In the genomic region with DNA sequence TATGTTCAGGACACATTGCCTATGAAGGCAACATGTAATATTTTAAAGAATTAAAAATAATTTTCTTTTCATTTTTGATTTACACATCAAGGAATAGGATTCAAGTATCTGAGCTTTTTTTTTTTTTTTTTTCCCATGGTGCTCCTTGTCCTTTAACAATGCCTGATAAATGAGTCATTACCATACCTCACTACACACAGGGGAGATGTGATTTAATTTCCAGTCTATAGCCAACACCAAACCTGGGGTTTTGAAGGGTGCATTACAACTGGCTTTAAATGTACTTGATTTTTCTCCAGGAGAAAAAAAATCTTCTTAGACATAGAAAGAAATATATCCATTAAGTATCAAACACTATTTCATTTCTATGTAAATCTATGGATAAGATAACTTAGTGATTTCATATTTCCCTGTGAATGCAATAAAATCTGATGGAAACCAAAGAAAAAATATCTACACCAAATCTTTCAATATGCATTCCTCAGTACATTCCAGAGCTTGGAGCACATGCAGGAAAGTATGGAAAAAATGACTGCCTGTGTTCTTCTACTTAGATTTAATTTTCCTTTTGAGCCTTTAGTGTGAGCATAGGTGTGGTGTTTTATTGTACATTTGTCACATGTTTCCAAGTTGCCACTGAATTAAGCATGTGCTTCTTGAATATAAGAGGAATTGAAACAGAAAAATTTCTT, we compare ENCODE assay signal across 1 cellular context.
TF ChIP-seq lines count a peak whose summit lies in the region.

No MANE protein-coding gene starts in this region.

TF ChIP-seq in endothelial cell of umbilical vein, 7 proteins besides CTCF, POLR2A, EP300 and RAD21:
- TF ChIP-seq POLR2AphosphoS5 (IDR thresholded peaks at IDR 0.05; ENCODE audit: insufficient read depth, low read depth, low read length), result no peak
- no peak for TF ChIP-seq GATA2 (IDR thresholded peaks at IDR 0.05; ENCODE audit: insufficient read depth, insufficient read length, low read depth, low read length)
- no peak for TF ChIP-seq JUN (IDR thresholded peaks at IDR 0.05; ENCODE audit: borderline replicate concordance, insufficient read depth, insufficient read length, low read depth)
- TF ChIP-seq FOS (IDR thresholded peaks at IDR 0.05; ENCODE audit: borderline replicate concordance, insufficient read depth, low read length), result peak; percentile 43
- no peak for TF ChIP-seq EZH2 (IDR thresholded peaks at IDR 0.05; ENCODE audit: borderline replicate concordance, low read depth, low read length, severe bottlenecking)
